21 cellular contexts compared by ENCODE assay signal in the genomic region with DNA sequence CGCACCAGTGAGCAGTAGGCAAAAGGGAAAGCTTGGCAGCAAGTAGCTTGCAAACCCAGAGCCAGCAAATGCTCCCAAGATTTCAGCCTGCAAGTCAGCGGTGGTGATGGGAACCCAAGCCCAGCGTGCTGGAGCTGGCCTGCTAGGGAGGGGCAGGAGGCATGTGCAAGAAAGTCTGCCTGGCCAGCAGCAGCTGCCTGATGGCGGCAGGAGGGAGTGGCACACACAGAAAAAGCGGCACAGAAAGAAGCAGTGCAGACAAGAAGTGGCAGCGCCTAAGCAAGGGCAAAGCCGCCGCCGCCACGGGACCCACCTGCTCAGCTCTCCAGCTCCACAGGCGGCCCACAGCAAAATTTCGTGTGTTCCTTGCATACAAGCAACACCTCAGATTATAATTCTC.
"Had no signal": no experiment of that assay in that cellular context is flagged by ENCODE, and none has a peak within 500 bp of the region (broad histone marks: within the 10 kb centered on the region; RNA-seq: fewer than 3 reads in every experiment).

No MANE protein-coding gene starts in this region.

- H3K36me3 ChIP-seq: heart left ventricle, ovary, right atrium auricular region, sigmoid colon, stomach, upper lobe of left lung, uterus had no signal

- H3K4me3 Mint-ChIP-seq: naive thymus-derived CD8-positive, alpha-beta T cell; neural crest cell had no signal

- H3K27ac ChIP-seq: dorsolateral prefrontal cortex, heart left ventricle, ovary, right atrium auricular region, sigmoid colon, skin epidermis, stomach, upper lobe of left lung, uterus had no signal

- H3K4me3 ChIP-seq: dorsolateral prefrontal cortex, heart left ventricle, mucosa of descending colon, ovary, right atrium auricular region, sigmoid colon, skin epidermis, stomach, upper lobe of left lung, uterus had no signal

- H3K27me3 ChIP-seq: dorsolateral prefrontal cortex, heart left ventricle, ovary, right atrium auricular region, sigmoid colon, stomach, upper lobe of left lung, uterus had no signal

- ATAC-seq: esophagus mucosa; heart left ventricle; left lobe of liver; mucosa of descending colon; naive thymus-derived CD8-positive, alpha-beta T cell had no signal

- H3K4me1 Mint-ChIP-seq: naive thymus-derived CD8-positive, alpha-beta T cell; neural crest cell had no signal

- DNase-seq: cortex of kidney; dorsolateral prefrontal cortex; effector CD8-positive, alpha-beta T cell; heart left ventricle; hippocampal formation; mammary epithelial cell; mucosa of descending colon; naive thymus-derived CD8-positive, alpha-beta T cell; nucleus accumbens; ovary; sigmoid colon; stimulated activated naive CD4-positive, alpha-beta T cell; stomach; substantia nigra; uterus had no signal

- H3K27ac Mint-ChIP-seq: naive thymus-derived CD8-positive, alpha-beta T cell had no signal

- H3K9me3 ChIP-seq: sigmoid colon, uterus had no signal

- H3K4me1 ChIP-seq: heart left ventricle, right atrium auricular region, sigmoid colon, stomach, upper lobe of left lung, uterus had no signal

- H3K36me3 Mint-ChIP-seq: naive thymus-derived CD8-positive, alpha-beta T cell had no signal
